30 cellular contexts compared by ENCODE assay signal in genomic region chr2:198756166-198756565, GRCh38.
DNase-seq lines count a peak whose midpoint lies in the region; ATAC-seq and TF ChIP-seq lines count a peak whose summit lies in the region.
"Had no signal": no experiment of that assay in that cellular context is flagged by ENCODE, and none has a peak within 500 bp of the region (broad histone marks: within the 10 kb centered on the region; RNA-seq: fewer than 3 reads in every experiment).

No MANE protein-coding gene starts in this region.

- peak; percentile 68 for DNase-seq in AG08395 (ENCODE audit: low spot score)
- DNase-seq in GM03348 (ENCODE audit: low spot score), result peak; percentile 60
- DNase-seq in adipocyte (ENCODE audit: low read depth), result peak; percentile 83
- peak; percentile 74 for DNase-seq in fibroblast of peridontal ligament (ENCODE audit: extremely low read depth)
- DNase-seq in effector memory CD4-positive, alpha-beta T cell, result no peak
- no peak for DNase-seq in uterus
- DNase-seq in stimulated activated CD8-positive, alpha-beta memory T cell treated with anti-CD3 and anti-CD28 coated beads, Interleukin-4, amount 100 ng/mL, for 48 hours, result no peak
- DNase-seq: activated CD8-positive, alpha-beta memory T cell treated with anti-CD3 and anti-CD28 coated beads, Interleukin-2, amount 50 U/mL, for 48 hours; activated CD8-positive, alpha-beta T cell treated with anti-CD3 and anti-CD28 coated beads for 36 hours; activated naive CD4-positive, alpha-beta T cell treated with anti-CD3 and anti-CD28 coated beads, Interleukin-2, amount 10 ng/mL, durations not matched to agents 7 days and 5 days; Caco-2; GF-D8; GOT3; heart right ventricle; KG1; kidney; left ventricle myocardium superior; MM.1S; NCI-H2081 treated with DMSO at 0.1 percent for 48 hours; right cardiac atrium; SIG-M5; stimulated activated CD4-positive, alpha-beta T cell treated with anti-CD3 and anti-CD28 coated beads, Interleukin-1b, Interleukin-23, amount 100 ng/mL, for 48 hours; stomach; thyroid gland had no signal

- H3K9ac ChIP-seq in adipocyte (ENCODE audit: low read length), result no peak overlapping the region

- H3K4me3 ChIP-seq in adipocyte (ENCODE audit: low read length) (no peak overlapping the region), uterus (no peak overlapping the region)
- no peak overlapping the region for H3K4me3 ChIP-seq in effector memory CD4-positive, alpha-beta T cell (ENCODE audit: insufficient read depth, low read depth, low read length, poor library complexity, severe bottlenecking)
- H3K4me3 ChIP-seq: A549, breast epithelium, heart right ventricle, stomach, thyroid gland had no signal

- TF ChIP-seq CTCF in uterus (IDR thresholded peaks at IDR 0.05), result no peak

- intact Hi-C loops in uterus (cut with DNase I; ENCODE audit: low total_unique reads), result no loop called here

- no peak for ATAC-seq in HG03196 (IDR thresholded peaks at IDR 0.05; ENCODE audit: unreplicated experiment)
- ATAC-seq: A549; activated CD8-positive, alpha-beta T cell treated with anti-CD3 and anti-CD28 coated beads for 36 hours; activated T-helper 17 cell treated with anti-CD3 and anti-CD28 coated beads, Interleukin-2, amount 50 U/mL, for 72 hours; heart right ventricle; left ventricle myocardium superior; Panc1; right cardiac atrium had no signal

- H3K27me3 ChIP-seq in adipocyte (replicated peaks; ENCODE audit: control insufficient read depth, insufficient read depth, low read length) (no peaks in the 10 kb centered on the region), uterus (no peaks in the 10 kb centered on the region)
- H3K27me3 ChIP-seq in effector memory CD4-positive, alpha-beta T cell (replicated peaks; ENCODE audit: control insufficient read depth, insufficient read depth, low read length, poor library complexity, severe bottlenecking), result no peaks in the 10 kb centered on the region
- H3K27me3 ChIP-seq: breast epithelium, heart right ventricle, stomach, thyroid gland had no signal

- no peaks in the 10 kb centered on the region for H3K4me1 ChIP-seq in adipocyte (ENCODE audit: control insufficient read depth, insufficient read depth, low read length)
- no peaks in the 10 kb centered on the region for H3K4me1 ChIP-seq in effector memory CD4-positive, alpha-beta T cell (ENCODE audit: control insufficient read depth, insufficient read depth, low read length, poor library complexity, severe bottlenecking)
- no peaks in the 10 kb centered on the region for H3K4me1 ChIP-seq in uterus
- H3K4me1 ChIP-seq: A549, breast epithelium, Caco-2, heart right ventricle, stomach, thyroid gland had no signal

- H3K9me3 ChIP-seq in adipocyte (ENCODE audit: control insufficient read depth, low read length) (no peaks in the 10 kb centered on the region), uterus (no peaks in the 10 kb centered on the region)
- no peaks in the 10 kb centered on the region for H3K9me3 ChIP-seq in effector memory CD4-positive, alpha-beta T cell (ENCODE audit: control insufficient read depth, low read length)
- H3K9me3 ChIP-seq: A549, breast epithelium, Caco-2, heart right ventricle, stomach, thyroid gland had no signal

- no peak for TF ChIP-seq POLR2A in uterus (IDR thresholded peaks at IDR 0.05)

- no peaks in the 10 kb centered on the region for H3K36me3 ChIP-seq in adipocyte (ENCODE audit: control insufficient read depth, insufficient read depth, low read length, severe bottlenecking)
- no peaks in the 10 kb centered on the region for H3K36me3 ChIP-seq in effector memory CD4-positive, alpha-beta T cell (ENCODE audit: control insufficient read depth, insufficient read depth, low read length)
- no peaks in the 10 kb centered on the region for H3K36me3 ChIP-seq in uterus
- H3K36me3 ChIP-seq: breast epithelium, heart right ventricle, stomach, thyroid gland had no signal

- no peak overlapping the region for H3K27ac ChIP-seq in effector memory CD4-positive, alpha-beta T cell (ENCODE audit: insufficient read depth, low read length, poor library complexity, severe bottlenecking)
- no peak overlapping the region for H3K27ac ChIP-seq in uterus
- H3K27ac ChIP-seq: A549, breast epithelium, C4-2B, heart right ventricle, stomach, thyroid gland had no signal

Comparison
In these comparisons a context has a peak if more than half of its experiments do, and no peak if none do; other contexts are left out.
1. DNase-seq: peak in AG08395 (single experiment), GM03348 (single experiment), adipocyte (single experiment) and fibroblast of peridontal ligament (single experiment); none in effector memory CD4-positive, alpha-beta T cell (0 of 3), uterus (0 of 2) and stimulated activated CD8-positive, alpha-beta memory T cell treated with anti-CD3 and anti-CD28 coated beads, Interleukin-4, amount 100 ng/mL, for 48 hours (single experiment).